ENCODE assay signal across 1 cellular context in genomic region chr2:180195847-180196246, GRCh38.
TF ChIP-seq lines count a peak whose summit lies in the region.

No MANE protein-coding gene starts in this region.

TF ChIP-seq in GM12878, 131 proteins besides CTCF, POLR2A, EP300 and RAD21:
- no peak for TF ChIP-seq NFYA (IDR thresholded peaks at IDR 0.05; ENCODE audit: borderline replicate concordance, low read depth, low read length)
- no peak for TF ChIP-seq IRF4 (IDR thresholded peaks at IDR 0.05; ENCODE audit: low read depth, low read length)
- no peak for TF ChIP-seq IKZF1 (conservative IDR thresholded peaks at IDR 0.05)
- TF ChIP-seq ZNF207 (IDR thresholded peaks at IDR 0.05; ENCODE audit: borderline replicate concordance) = no peak
- TF ChIP-seq SIN3A (IDR thresholded peaks at IDR 0.05; ENCODE audit: low read depth, low read length) = no peak
- no peak for TF ChIP-seq SMAD1 (IDR thresholded peaks at IDR 0.05; ENCODE audit: low read depth, partially characterized antibody)
- TF ChIP-seq DPF2 (IDR thresholded peaks at IDR 0.05) = no peak
- TF ChIP-seq ETV6 (conservative IDR thresholded peaks at IDR 0.05 in 1 of 2, IDR thresholded peaks at IDR 0.05 in 1 of 2; ENCODE audit: borderline replicate concordance in 1 of 2, low read depth in 1 of 2) = no peak
- TF ChIP-seq ATF3 (IDR thresholded peaks at IDR 0.05; ENCODE audit: borderline replicate concordance, extremely low read depth, low read depth, low read length) = no peak
- TF ChIP-seq, protein P1, sequence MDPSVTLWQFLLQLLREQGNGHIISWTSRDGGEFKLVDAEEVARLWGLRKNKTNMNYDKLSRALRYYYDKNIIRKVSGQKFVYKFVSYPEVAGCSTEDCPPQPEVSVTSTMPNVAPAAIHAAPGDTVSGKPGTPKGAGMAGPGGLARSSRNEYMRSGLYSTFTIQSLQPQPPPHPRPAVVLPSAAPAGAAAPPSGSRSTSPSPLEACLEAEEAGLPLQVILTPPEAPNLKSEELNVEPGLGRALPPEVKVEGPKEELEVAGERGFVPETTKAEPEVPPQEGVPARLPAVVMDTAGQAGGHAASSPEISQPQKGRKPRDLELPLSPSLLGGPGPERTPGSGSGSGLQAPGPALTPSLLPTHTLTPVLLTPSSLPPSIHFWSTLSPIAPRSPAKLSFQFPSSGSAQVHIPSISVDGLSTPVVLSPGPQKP (IDR thresholded peaks at IDR 0.05; ENCODE audit: low read depth, low read length) = no peak
- no peak for TF ChIP-seq MYC (IDR thresholded peaks at IDR 0.05; ENCODE audit: insufficient read depth, insufficient read length, insufficient replicate concordance, low read length, severe bottlenecking)
- no peak for TF ChIP-seq NFXL1 (IDR thresholded peaks at IDR 0.05; ENCODE audit: borderline replicate concordance)
TF ChIP-seq in GM12878: peak in this region for 0.
